In genomic region chr19:46786236-46787039, GRCh38 we compare ENCODE assay signal across 8 cellular contexts. TPM values are rescaled to one million over a fixed set of nuclear protein-coding genes. Genes with fewer than 3 reads are reported as not detected.
DNase-seq lines count a peak whose midpoint lies in the region; ATAC-seq, FAIRE-seq and TF ChIP-seq lines count a peak whose summit lies in the region.

No MANE protein-coding gene starts in this region.

- H3K36me3 ChIP-seq in bronchial epithelial cell (ENCODE audit: control insufficient read depth, insufficient read depth, low read length), result peaks cover 30% of the 10 kb centered on the region
- H3K36me3 ChIP-seq in kidney epithelial cell (ENCODE audit: control insufficient read depth, insufficient read depth, low read length), result no peaks in the 10 kb centered on the region

- TF ChIP-seq CTCF in WI38 (IDR thresholded peaks at IDR 0.05; ENCODE audit: low read depth, low read length) (no peak), bronchial epithelial cell (IDR thresholded peaks at IDR 0.05; ENCODE audit: insufficient read depth, low read length, severe bottlenecking) (no peak), kidney epithelial cell (IDR thresholded peaks at IDR 0.05; ENCODE audit: insufficient read depth, low read length, poor library complexity, severe bottlenecking) (no peak)

- no peak for FAIRE-seq in bronchial epithelial cell (lab: Jason Lieb, UNC)

- peak; percentile 81 for DNase-seq in AG08395 (ENCODE audit: low spot score)
- DNase-seq in NCI-H2029 (lab: John Stamatoyannopoulos, UW), result peak; percentile 62
- peak; percentile 82 for DNase-seq in bronchial epithelial cell (ENCODE audit: low read depth)
- no peak for DNase-seq in kidney epithelial cell (ENCODE audit: low read depth)
- peak; percentile 63 to 87 for DNase-seq in stimulated activated CD4-positive, alpha-beta T cell treated with anti-CD3 and anti-CD28 coated beads, Interleukin-1b, Interleukin-23, amount 100 ng/mL, for 4 hours (ENCODE audit: low read depth in 2 of 2)

- peak overlapping the region; percentile 83 for H3K4me3 ChIP-seq in WI38 (ENCODE audit: low read depth, low read length)
- peak overlapping the region; percentile 77 for H3K4me3 ChIP-seq in bronchial epithelial cell (ENCODE audit: low read depth, low read length)
- H3K4me3 ChIP-seq in kidney epithelial cell (ENCODE audit: low read depth, low read length), result peak overlapping the region; percentile 72

- ATAC-seq in GM19324 (IDR thresholded peaks at IDR 0.05; ENCODE audit: low FRiP score, unreplicated experiment), result peak; percentile 36
- no peak for ATAC-seq in HG03432 (IDR thresholded peaks at IDR 0.05; ENCODE audit: unreplicated experiment)

- H3K27me3 ChIP-seq in bronchial epithelial cell (ENCODE audit: control insufficient read depth, insufficient read depth, low read length) (no peaks in the 10 kb centered on the region), kidney epithelial cell (ENCODE audit: control insufficient read depth, insufficient read depth, low read length) (no peaks in the 10 kb centered on the region)

RNA-seq across cellular contexts. Expression of gene SLC1A5, which starts 2.0 kb away (rescaled TPM):
- total RNA-seq in bronchial epithelial cell (236 and 266 TPM in 2 replicates), kidney epithelial cell (192 and 213 TPM in 2 replicates)

RNA-seq across cellular contexts. Expression of gene STRN4, which starts 40.2 kb away (rescaled TPM):
- total RNA-seq in bronchial epithelial cell, result 60.3 and 90.6 TPM in 2 replicates
- 111 and 117 TPM in 2 replicates for total RNA-seq in kidney epithelial cell

RNA-seq across cellular contexts. Expression of gene FKRP, which starts 40.6 kb away (rescaled TPM):
- total RNA-seq in bronchial epithelial cell (5.8 and 9.9 TPM in 2 replicates), kidney epithelial cell (25.7 and 41.7 TPM in 2 replicates)
